8 cellular contexts compared by ENCODE assay signal in the genomic region with DNA sequence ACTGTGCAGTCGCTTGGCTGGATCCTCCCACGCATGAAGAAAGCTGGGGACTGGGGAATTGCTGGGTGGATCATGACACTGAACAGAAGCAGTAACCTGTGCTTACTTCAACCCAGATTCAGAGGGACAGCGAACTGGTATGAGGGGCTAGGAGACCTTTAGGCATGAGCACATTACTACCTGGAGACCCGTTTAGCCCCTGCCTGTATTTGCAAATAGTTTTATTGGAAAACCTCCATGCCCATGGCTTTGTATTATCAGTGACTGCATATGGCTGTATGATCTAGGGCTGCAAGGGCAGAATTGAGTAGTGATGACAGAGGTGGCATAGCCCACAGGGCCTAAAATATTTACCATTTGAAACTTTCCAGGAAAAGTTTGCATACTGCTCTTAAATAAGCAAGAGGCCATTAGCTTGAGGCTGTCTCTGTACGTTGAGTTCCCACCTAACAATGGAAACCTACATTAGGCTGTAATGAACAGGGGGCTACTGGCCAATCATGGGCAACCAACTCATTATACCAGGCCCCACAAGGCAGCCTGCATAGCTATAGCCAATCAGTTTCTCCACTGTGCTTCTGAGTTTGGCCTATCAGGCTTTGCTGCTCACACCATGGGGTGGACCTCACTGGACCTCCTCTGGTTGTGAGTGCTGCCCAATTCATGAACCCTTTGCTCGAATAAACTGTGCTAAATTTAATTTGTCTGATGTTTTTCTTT. TPM values are rescaled to one million over a fixed set of nuclear protein-coding genes. Genes with fewer than 3 reads are reported as not detected.
DNase-seq lines count a peak whose midpoint lies in the region; ATAC-seq and TF ChIP-seq lines count a peak whose summit lies in the region.

No MANE protein-coding gene starts in this region.

- H3K9me3 ChIP-seq in gastrocnemius medialis (no peaks in the 10 kb centered on the region), body of pancreas (no peaks in the 10 kb centered on the region)

- H3K4me3 ChIP-seq in gastrocnemius medialis (peak overlapping the region; percentile 11 to 49 (median 42)), lower leg skin (ENCODE audit: low read depth, poor library complexity, severe bottlenecking) (no peak overlapping the region), body of pancreas (peak overlapping the region in 1 of 2 donors; percentile 17)

- H3K4me1 ChIP-seq in gastrocnemius medialis = no peaks in the 10 kb centered on the region
- H3K4me1 ChIP-seq in body of pancreas = peaks cover 14% of the 10 kb centered on the region

- H3K27ac ChIP-seq in gastrocnemius medialis (no peak overlapping the region), body of pancreas (no peak overlapping the region)

- TF ChIP-seq CTCF in gastrocnemius medialis (IDR thresholded peaks at IDR 0.05 in 4 of 5, conservative IDR thresholded peaks at IDR 0.05 in 1 of 5) (no peak), lower leg skin (IDR thresholded peaks at IDR 0.05) (no peak), body of pancreas (IDR thresholded peaks at IDR 0.05) (no peak)

- in situ Hi-C loops in gastrocnemius medialis (cut with MboI; ENCODE audit: low sequenced_read_pairs in 4 of 4) = no loop called here

- intact Hi-C loops in gastrocnemius medialis (cut with DNase I; ENCODE audit: low total_unique reads) = loop anchor here (10.0 kb wide), 1 partner anchor 110 kb away; no protein-coding TSS in a partner anchor
- intact Hi-C loops in lower leg skin (cut with DNase I; ENCODE audit: low total_unique reads) = no loop called here
- intact Hi-C loops in body of pancreas (cut with DNase I) = no loop called here

- H3K36me3 ChIP-seq in gastrocnemius medialis = no peaks in the 10 kb centered on the region
- H3K36me3 ChIP-seq in body of pancreas (replicated peaks in 1 of 2; ENCODE audit: insufficient read depth in 1 of 2, low read depth in 2 of 2) = no peaks in the 10 kb centered on the region

- DNase-seq in MV-4-11 (lab: John Stamatoyannopoulos, UW) = peak; percentile 66
- peak; percentile 63 to 79 for DNase-seq in erythroblast (lab: John Stamatoyannopoulos, UW)
- no peak for DNase-seq in gastrocnemius medialis
- DNase-seq in lower leg skin (ENCODE audit: low spot score in 2 of 2) = no peak
- DNase-seq in stimulated activated CD4-positive, alpha-beta T cell treated with anti-CD3 and anti-CD28 coated beads, Interleukin-2, amount 100 ng/mL, for 24 hours = no peak
- DNase-seq in cerebellar nuclear complex (lab: John Stamatoyannopoulos, UW) = no peak
- no peak for DNase-seq in body of pancreas

- peak; percentile 14 for ATAC-seq in GM21515 (IDR thresholded peaks at IDR 0.05; ENCODE audit: unreplicated experiment)
- ATAC-seq in gastrocnemius medialis = no peak
- no peak for ATAC-seq in body of pancreas

- 61 to 66% methylated on average over 6 of the region's 6 CpGs for WGBS in lower leg skin, 2 donors
- 55 to 67% methylated on average over 6 of the region's 6 CpGs for WGBS in body of pancreas, 2 donors

- H3K27me3 ChIP-seq in gastrocnemius medialis = peaks cover 14 to 23% (median 21%) of the 10 kb centered on the region in 3 donors
- peaks cover 0 to 7% of the 10 kb centered on the region in 2 donors for H3K27me3 ChIP-seq in body of pancreas

- peak; percentile 75 for TF ChIP-seq POLR2A in erythroblast (IDR thresholded peaks at IDR 0.05; ENCODE audit: low read length)
- TF ChIP-seq POLR2A in gastrocnemius medialis (IDR thresholded peaks at IDR 0.05) = no peak
- TF ChIP-seq POLR2A in lower leg skin (IDR thresholded peaks at IDR 0.05) = no peak
- no peak for TF ChIP-seq POLR2A in body of pancreas (IDR thresholded peaks at IDR 0.05)

RNA-seq across cellular contexts. Expression of a gene that starts 0.6 kb away (rescaled TPM):
- under 1 TPM; 0.27 to 0.66 (median 0.44) TPM for total RNA-seq in gastrocnemius medialis
- 1 to 10 TPM in 2 of 4 donors, under 1 TPM in 2; 0.34 to 2.8 (median 1.5) TPM for total RNA-seq in lower leg skin
- total RNA-seq in body of pancreas = not detected

Comparison
In these comparisons a context has a peak if more than half of its experiments do, and no peak if none do; other contexts are left out.
1. DNase-seq: peak in MV-4-11 (single experiment) and erythroblast (2 of 2); none in gastrocnemius medialis (0 of 2), lower leg skin (0 of 2), stimulated activated CD4-positive, alpha-beta T cell treated with anti-CD3 and anti-CD28 coated beads, Interleukin-2, amount 100 ng/mL, for 24 hours (0 of 2), cerebellar nuclear complex (0 of 2) and body of pancreas (0 of 4).